8 cellular contexts compared by ENCODE assay signal in genomic region chr1:67500413-67500959, GRCh38.
DNase-seq lines count a peak whose midpoint lies in the region; ATAC-seq and TF ChIP-seq lines count a peak whose summit lies in the region.

No MANE protein-coding gene starts in this region.

- DNase-seq in A673 (ENCODE audit: low spot score): peak; percentile 93
- DNase-seq in NCI-H187 treated with DMSO at 0.1 percent for 48 hours (lab: John Stamatoyannopoulos, UW): peak; percentile 24
- DNase-seq in T-helper 22 cell (ENCODE audit: low read depth): peak; percentile 54
- DNase-seq in anterior cingulate cortex (lab: John Stamatoyannopoulos, UW): peak in 55 of 58 donors; percentile 6 to 84 (median 57)
- peak; percentile 93 for DNase-seq in hepatocyte (ENCODE audit: low spot score)
- DNase-seq in gastrocnemius medialis: peak; percentile 61 to 81

- BruUV-seq in A673 (replicated peaks; lab: Mats Ljungman, UMichigan): no TSS peak

- no peaks in the 10 kb centered on the region for H3K4me1 ChIP-seq in A673 (ENCODE audit: insufficient read depth, low read length, poor library complexity, severe bottlenecking)
- H3K4me1 ChIP-seq in hepatocyte (ENCODE audit: insufficient read depth): no peaks in the 10 kb centered on the region
- no peaks in the 10 kb centered on the region for H3K4me1 ChIP-seq in gastrocnemius medialis

- H3K27ac ChIP-seq in A673 (ENCODE audit: low read depth, low read length, poor library complexity, severe bottlenecking): no peak overlapping the region
- no peak overlapping the region for H3K27ac ChIP-seq in hepatocyte
- no peak overlapping the region for H3K27ac ChIP-seq in gastrocnemius medialis

- H3K27me3 ChIP-seq in A673 (replicated peaks; ENCODE audit: insufficient read depth, low read depth, low read length, poor library complexity): no peaks in the 10 kb centered on the region
- no peaks in the 10 kb centered on the region for H3K27me3 ChIP-seq in hepatocyte
- no peaks in the 10 kb centered on the region for H3K27me3 ChIP-seq in gastrocnemius medialis

- H3K79me2 ChIP-seq in hepatocyte: no peaks in the 10 kb centered on the region

- peak overlapping the region; percentile 57 for H3K4me2 ChIP-seq in hepatocyte

- ATAC-seq in GM18517 (IDR thresholded peaks at IDR 0.05; ENCODE audit: unreplicated experiment): peak; percentile 98
- ATAC-seq in HG03025 (IDR thresholded peaks at IDR 0.05; ENCODE audit: low FRiP score, unreplicated experiment): peak; percentile 95
- ATAC-seq in gastrocnemius medialis: peak; percentile 85 to 96

- H2AFZ ChIP-seq in hepatocyte: no peak overlapping the region

- H3K36me3 ChIP-seq in A673 (ENCODE audit: insufficient read depth, low read length, poor library complexity, severe bottlenecking): no peaks in the 10 kb centered on the region
- H3K36me3 ChIP-seq in hepatocyte (replicated peaks; ENCODE audit: insufficient read depth, low read depth): no peaks in the 10 kb centered on the region
- H3K36me3 ChIP-seq in gastrocnemius medialis: no peaks in the 10 kb centered on the region

- TF ChIP-seq POLR2A in gastrocnemius medialis (IDR thresholded peaks at IDR 0.05): no peak

- H3K9me2 ChIP-seq in hepatocyte (replicated peaks; ENCODE audit: insufficient read depth): no peaks in the 10 kb centered on the region

- CTCF ChIA-PET in A673 (lab: Charles Lee): interaction anchor here (0.5 to 2.9 kb wide), 7 partner anchors 14 to 289 kb away, joined by 3 to 23 read pairs (median 6); no protein-coding TSS in a partner anchor

- in situ Hi-C loops in gastrocnemius medialis (cut with MboI; ENCODE audit: low sequenced_read_pairs in 4 of 4): loop anchor here (5.0 to 25.0 kb wide), 5 partner anchors 153 to 837 kb away; partner anchors contain the start of gene DYNLT5 (in 2 of the 4)

- intact Hi-C loops in A673 (cut with micrococcal nuclease; ENCODE audit: unreplicated experiment): loop anchor here (1.0 to 10.0 kb wide), 5 partner anchors 153 to 733 kb away; no protein-coding TSS in a partner anchor
- intact Hi-C loops in gastrocnemius medialis (cut with DNase I; ENCODE audit: low total_unique reads): loop anchor here (1.0 to 5.0 kb wide), 3 partner anchors 153 to 288 kb away; no protein-coding TSS in a partner anchor

- no peaks in the 10 kb centered on the region for H4K20me1 ChIP-seq in hepatocyte (ENCODE audit: insufficient read depth, poor library complexity, severe bottlenecking)

- POLR2A ChIA-PET in A673 (lab: Charles Lee; ENCODE audit: low non-redundant PET): no interaction called here

- TF ChIP-seq CTCF in A673 (conservative IDR thresholded peaks at IDR 0.05; ENCODE audit: low read depth, low read length) (peak; percentile 97), hepatocyte (IDR thresholded peaks at IDR 0.05; ENCODE audit: poor library complexity) (peak; percentile 98), gastrocnemius medialis (IDR thresholded peaks at IDR 0.05 in 4 of 5, conservative IDR thresholded peaks at IDR 0.05 in 1 of 5) (peak; percentile 92 to 99 (median 95))

- H3K4me3 ChIP-seq in A673 (ENCODE audit: low read depth, low read length, poor library complexity, severe bottlenecking) (no peak overlapping the region), hepatocyte (no peak overlapping the region), gastrocnemius medialis (no peak overlapping the region)

- 3% methylated on average over 18 of the region's 18 CpGs for WGBS in hepatocyte (ENCODE audit: low lambda C conversion rate, missing lambda C conversion rate)

- H3K9me3 ChIP-seq in A673 (ENCODE audit: low read depth, low read length, poor library complexity, severe bottlenecking): no peaks in the 10 kb centered on the region
- H3K9me3 ChIP-seq in hepatocyte (ENCODE audit: low read depth): no peaks in the 10 kb centered on the region
- H3K9me3 ChIP-seq in gastrocnemius medialis: no peaks in the 10 kb centered on the region

Comparison
In these comparisons a context has a peak if more than half of its experiments do, and no peak if none do; other contexts are left out.
1. DNase-seq: peak in every context shown above with its lines; median percentile 93 in A673; 93 in hepatocyte; 71 in gastrocnemius medialis; 57 in anterior cingulate cortex; 54 in T-helper 22 cell; 24 in NCI-H187 treated with DMSO at 0.1 percent for 48 hours.